8 cellular contexts compared by ENCODE assay signal in the genomic region with DNA sequence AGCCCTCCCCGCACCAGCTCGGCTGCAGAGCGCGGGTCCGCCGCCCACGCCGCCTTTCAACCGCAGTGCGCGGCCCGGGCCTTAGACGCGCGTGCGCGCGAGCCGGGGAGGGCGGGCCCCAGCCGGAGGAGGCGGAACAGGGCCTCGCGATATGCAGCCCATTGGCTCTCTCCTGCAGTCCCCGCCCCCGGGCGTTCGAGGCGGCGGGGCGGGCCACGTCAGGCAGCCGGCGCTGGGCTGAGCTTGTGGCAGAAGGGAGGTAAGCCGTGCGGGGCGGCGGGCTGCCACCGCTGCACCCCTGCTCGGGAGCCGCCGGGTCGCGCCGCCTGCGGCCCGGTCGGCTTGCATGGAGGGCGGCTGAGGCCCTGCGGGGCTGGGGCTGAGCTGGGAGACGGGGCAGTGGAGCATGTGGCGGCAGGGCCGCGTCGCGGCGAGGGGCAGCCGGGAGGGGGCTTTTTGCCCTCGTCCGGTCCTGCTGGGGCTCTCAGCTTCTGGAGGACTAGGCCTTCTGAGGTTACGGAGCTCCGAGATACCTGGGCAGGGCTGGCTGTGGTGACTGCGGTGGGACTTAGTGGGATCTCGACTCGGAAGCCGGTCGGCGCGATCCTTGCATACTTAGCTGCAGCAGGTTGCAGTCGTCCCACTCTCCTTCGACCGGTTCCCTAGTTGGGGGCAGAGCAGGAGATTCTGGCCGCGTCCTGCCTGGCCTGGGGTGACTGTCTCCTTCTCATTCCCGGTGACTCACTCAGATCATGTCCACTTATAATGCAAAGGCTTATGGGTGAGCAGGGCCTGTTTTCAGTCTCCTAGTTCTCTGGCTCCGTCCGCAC. TPM values are rescaled to one million over a fixed set of nuclear protein-coding genes. Genes with fewer than 3 reads are reported as not detected.
DNase-seq lines count a peak whose midpoint lies in the region; ATAC-seq and TF ChIP-seq lines count a peak whose summit lies in the region.

FOCAD (plus strand) TSS at position 225 of the 830 bp plus-strand sequence. CDS start 31,095 bp downstream, outside the sequence.

- 0 out of 2 replicates have a peak, but pooled peaks cover 7% of the 10 kb centered on the region for H4K20me1 ChIP-seq in SU-DHL-6 (ENCODE audit: low read depth, low read length)

- peak within 1 kb of the TSS; percentile 73 for H3K9ac ChIP-seq in SU-DHL-6 (ENCODE audit: low read length)

- H3K4me1 ChIP-seq in adrenal gland (replicated peaks in 1 of 2) (peaks cover 21 to 40% of the 10 kb centered on the region in 2 donors), heart right ventricle (peaks cover 3 to 56% (median 28%) of the 10 kb centered on the region in 9 donors), upper lobe of right lung (peaks cover 14% of the 10 kb centered on the region)

- 0 to 1% (median 0%) methylated on average over 11 to 77 of the region's 77 CpGs for WGBS in adrenal gland, 4 donors
- WGBS in heart right ventricle, 2 donors = 0 to 1% methylated on average over 71 to 77 of the region's 77 CpGs

- H3K4me3 ChIP-seq in SU-DHL-6 (ENCODE audit: insufficient read depth, low read length, poor library complexity, severe bottlenecking) (peak within 1 kb of the TSS; percentile 79), adrenal gland (peak within 1 kb of the TSS; percentile 33 to 88 (median 74)), heart right ventricle (peak within 1 kb of the TSS; percentile 77 to 99 (median 90)), upper lobe of right lung (peak within 1 kb of the TSS; percentile 94)

- TF ChIP-seq CTCF in GM10266 (IDR thresholded peaks at IDR 0.05; ENCODE audit: control insufficient read depth, insufficient read depth, low read depth, missing control alignments) (no peak), SU-DHL-6 (IDR thresholded peaks at IDR 0.05; ENCODE audit: insufficient read depth, low read length, poor library complexity, severe bottlenecking) (no peak), adrenal gland (IDR thresholded peaks at IDR 0.05) (peak in 2 of 6 experiments; percentile 13 to 22), heart right ventricle (IDR thresholded peaks at IDR 0.05) (peak in 2 of 9 donors; percentile 8 to 19), upper lobe of right lung (IDR thresholded peaks at IDR 0.05) (no peak)

- H3F3A ChIP-seq in SU-DHL-6 (ENCODE audit: insufficient read depth) = no peaks in the 10 kb centered on the region

- TF ChIP-seq POLR2A in adrenal gland (IDR thresholded peaks at IDR 0.05) = peak; percentile 98 to 100

- no peak within 1 kb of the TSS for H3K27ac ChIP-seq in SU-DHL-6 (ENCODE audit: low read depth, low read length)
- peak within 1 kb of the TSS; percentile 91 to 98 (median 94) for H3K27ac ChIP-seq in adrenal gland
- H3K27ac ChIP-seq in heart right ventricle = peak within 1 kb of the TSS; percentile 89 to 99 (median 96)
- peak within 1 kb of the TSS; percentile 94 for H3K27ac ChIP-seq in upper lobe of right lung

- no peaks in the 10 kb centered on the region for H3K9me2 ChIP-seq in SU-DHL-6 (replicated peaks; ENCODE audit: insufficient read depth, low read length)

- intact Hi-C loops in adrenal gland (cut with DNase I) (no loop called here), heart right ventricle (cut with DNase I) (loop anchor here in 5 of 10 donors (2.0 to 10.0 kb wide), 5 partner anchors 59 to 329 kb away; partner anchors contain the start of gene MLLT3 (in 3 of the 5)), posterior vena cava (cut with DNase I) (no loop called here), upper lobe of right lung (cut with DNase I) (no loop called here)

- no peaks in the 10 kb centered on the region for H3K36me3 ChIP-seq in SU-DHL-6 (ENCODE audit: low read length)
- no peaks in the 10 kb centered on the region for H3K36me3 ChIP-seq in adrenal gland (replicated peaks in 1 of 2)
- no peaks in the 10 kb centered on the region for H3K36me3 ChIP-seq in heart right ventricle
- no peaks in the 10 kb centered on the region for H3K36me3 ChIP-seq in upper lobe of right lung

- H3K9me3 ChIP-seq in SU-DHL-6 (ENCODE audit: insufficient read depth, low read length) = no peaks in the 10 kb centered on the region
- H3K9me3 ChIP-seq in adrenal gland (replicated peaks in 1 of 3) = no peaks in the 10 kb centered on the region
- no peaks in the 10 kb centered on the region for H3K9me3 ChIP-seq in heart right ventricle
- H3K9me3 ChIP-seq in upper lobe of right lung = no peaks in the 10 kb centered on the region

- peak within 1 kb of the TSS; percentile 96 for H2AFZ ChIP-seq in SU-DHL-6 (ENCODE audit: low read depth, low read length, severe bottlenecking)

- H3K4me2 ChIP-seq in SU-DHL-6 (ENCODE audit: low read depth, low read length, poor library complexity, severe bottlenecking) = peak within 1 kb of the TSS; percentile 86

- H3K27me3 ChIP-seq in SU-DHL-6 (ENCODE audit: low read length) = no peaks in the 10 kb centered on the region
- no peaks in the 10 kb centered on the region for H3K27me3 ChIP-seq in adrenal gland
- H3K27me3 ChIP-seq in heart right ventricle = no peaks in the 10 kb centered on the region
- no peaks in the 10 kb centered on the region for H3K27me3 ChIP-seq in upper lobe of right lung

- DNase-seq in GM10266 (ENCODE audit: extremely low spot score) (peak; percentile 98), NCI-H1092 treated with DMSO at 0.1 percent for 48 hours (lab: John Stamatoyannopoulos, UW) (peak; percentile 97), adrenal gland (peak; percentile 95 to 98 (median 97)), heart right ventricle (peak; percentile 94 to 97), posterior vena cava (ENCODE audit: low spot score) (peak; percentile 99), upper lobe of right lung (peak; percentile 98)

- peak; percentile 99 for ATAC-seq in HG02610 (IDR thresholded peaks at IDR 0.05; ENCODE audit: unreplicated experiment)
- ATAC-seq in heart right ventricle = peak; percentile 98 to 100 (median 99)
- peak; percentile 99 for ATAC-seq in upper lobe of right lung

- no peaks in the 10 kb centered on the region for H3K79me2 ChIP-seq in SU-DHL-6 (ENCODE audit: insufficient read depth, low read length)

RNA-seq across cellular contexts. Expression of gene FOCAD, which starts in this region (rescaled TPM):
- total RNA-seq in adrenal gland = 100 to 1,000 TPM in 1 of 8 donors, 10 to 100 TPM in 7; 43.6 to 134 (median 60.5) TPM
- polyA plus RNA-seq in adrenal gland = 10 to 100 TPM; 20.5 to 28.0 (median 27.3) TPM
- 10 to 100 TPM; 25.6 to 41.3 (median 33.3) TPM for total RNA-seq in heart right ventricle
- 10 to 100 TPM; 11.7 to 16.7 TPM for polyA plus RNA-seq in heart right ventricle
- 10 to 100 TPM; 26.3 to 26.8 TPM for total RNA-seq in posterior vena cava
- total RNA-seq in upper lobe of right lung = 25.5 TPM
